25 cellular contexts compared by ENCODE assay signal in the genomic region with DNA sequence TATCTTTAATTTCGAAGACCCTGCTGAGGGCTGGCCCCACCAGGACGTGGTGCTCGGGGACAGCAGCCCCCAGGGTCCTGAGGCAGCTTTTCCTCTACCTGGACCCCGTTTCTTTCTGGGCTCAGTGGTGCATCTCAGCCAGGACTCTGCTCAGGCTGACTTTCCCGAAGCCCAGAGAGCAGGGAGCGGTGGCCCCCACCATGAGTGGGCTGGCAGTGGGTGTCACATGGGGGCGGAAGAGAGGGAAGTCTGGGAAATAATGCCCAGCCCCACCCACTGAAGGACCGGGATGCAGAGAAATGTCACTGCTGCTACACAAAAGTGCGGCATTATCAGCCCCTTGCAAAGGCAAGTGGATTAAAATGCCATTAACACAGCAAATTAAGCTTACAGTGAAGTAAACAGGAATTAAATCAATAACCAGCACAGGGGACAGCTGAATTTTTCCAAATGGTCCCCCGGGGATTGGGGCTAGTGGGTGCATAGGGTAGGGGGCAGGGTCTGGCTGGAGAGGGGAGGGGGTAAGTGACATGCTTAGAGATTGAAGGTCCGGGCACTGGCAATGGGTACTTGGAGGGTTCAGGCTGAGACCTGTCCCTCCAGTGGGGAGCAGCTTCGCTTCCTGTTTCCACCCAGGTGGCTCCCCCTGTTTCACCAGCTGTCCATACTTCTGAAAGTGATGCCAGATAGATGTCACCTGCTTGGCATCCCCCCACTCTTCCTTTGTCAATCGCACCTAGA.
"Had no signal": no experiment of that assay in that cellular context is flagged by ENCODE, and none has a peak within 500 bp of the region (broad histone marks: within the 10 kb centered on the region; RNA-seq: fewer than 3 reads in every experiment).

No MANE protein-coding gene starts in this region.

- H3K36me3 Mint-ChIP-seq: naive thymus-derived CD8-positive, alpha-beta T cell had no signal

- H3K9me3 Mint-ChIP-seq: naive thymus-derived CD8-positive, alpha-beta T cell; nephron progenitor cell had no signal

- ATAC-seq: foreskin keratinocyte; gastroesophageal sphincter; heart left ventricle; left colon; lower lobe of right lung; naive thymus-derived CD8-positive, alpha-beta T cell; pancreas; right lobe of liver had no signal

- DNase-seq: dermis blood vessel endothelial cell; effector memory CD4-positive, alpha-beta T cell; foreskin keratinocyte; kidney glomerular epithelial cell; left colon; left ventricle myocardium inferior; lower lobe of right lung; nephron progenitor cell; right lobe of liver; small intestine; stimulated activated CD4-positive, alpha-beta T cell treated with anti-CD3 and anti-CD28 coated beads, Interleukin-12 subunit alpha, Interleukin-12 subunit beta, amount 100 ng/mL, for 4 hours; stimulated activated CD4-positive, alpha-beta T cell treated with anti-CD3 and anti-CD28 coated beads, Interleukin-1b, Interleukin-23, amount 100 ng/mL, for 48 hours; stimulated activated CD4-positive, alpha-beta T cell treated with anti-CD3 and anti-CD28 coated beads, Interleukin-4, amount 100 ng/mL, for 1 hour; stimulated activated CD8-positive, alpha-beta memory T cell treated with anti-CD3 and anti-CD28 coated beads, Interleukin-4, amount 100 ng/mL, for 48 hours; stimulated activated naive CD4-positive, alpha-beta T cell; stomach; thyroid gland; trophoblast cell had no signal

- FAIRE-seq: endothelial cell of umbilical vein, islet of Langerhans, pancreas, small intestine had no signal

- H3K4me3 Mint-ChIP-seq: naive thymus-derived CD8-positive, alpha-beta T cell; nephron progenitor cell had no signal

- H3K27ac Mint-ChIP-seq: naive thymus-derived CD8-positive, alpha-beta T cell; nephron progenitor cell; progenitor cell of endocrine pancreas had no signal

- H3K4me1 Mint-ChIP-seq: naive thymus-derived CD8-positive, alpha-beta T cell had no signal
